11 cellular contexts compared by ENCODE assay signal in genomic region chr12:121568971-121569808, GRCh38. TPM values are rescaled to one million over a fixed set of nuclear protein-coding genes. Genes with fewer than 3 reads are reported as not detected.
A peak's percentile ranks its signal among the peaks of the same experiment; 100 is the strongest.
DNase-seq lines count a peak whose midpoint lies in the region; ATAC-seq and TF ChIP-seq lines count a peak whose summit lies in the region.
"Had no signal": no experiment of that assay in that cellular context is flagged by ENCODE, and none has a peak within 500 bp of the region (broad histone marks: within the 10 kb centered on the region; RNA-seq: fewer than 3 reads in every experiment).

No MANE protein-coding gene starts in this region.

- H3K36me3 Mint-ChIP-seq in CD14-positive monocyte = peaks cover 30 to 41% of the 10 kb centered on the region in 2 donors

- H3K4me1 ChIP-seq in SJCRH30 (peaks cover 6% of the 10 kb centered on the region; the same call in 1 of the 2 replicates), heart left ventricle (peaks cover 0 to 25% (median 15%) of the 10 kb centered on the region in 12 donors), neuronal stem cell (ENCODE audit: control insufficient read depth in 2 of 2, insufficient read depth in 1 of 2, low read depth in 1 of 2, low read length in 2 of 2) (peaks cover 0 to 2% of the 10 kb centered on the region in 2 donors), testis (peaks cover 7% of the 10 kb centered on the region)

- ATAC-seq in heart left ventricle (peak; percentile 89 to 96 (median 95)), GM21515 (IDR thresholded peaks at IDR 0.05; ENCODE audit: unreplicated experiment) (no peak)

- H3K4ac ChIP-seq in neuronal stem cell (ENCODE audit: low read length) = no peak overlapping the region

- H3K36me3 ChIP-seq in SJCRH30 = peaks cover 17% of the 10 kb centered on the region
- peaks cover 0 to 27% (median 11%) of the 10 kb centered on the region in 9 donors for H3K36me3 ChIP-seq in heart left ventricle
- H3K36me3 ChIP-seq in neuronal stem cell (replicated peaks in 1 of 2; ENCODE audit: control insufficient read depth in 2 of 2, insufficient read depth in 2 of 2, low read length in 2 of 2) = peaks cover 20 to 65% of the 10 kb centered on the region in 2 donors
- H3K36me3 ChIP-seq in testis (ENCODE audit: low read depth, missing control alignments) = no peaks in the 10 kb centered on the region

- peak overlapping the region; percentile 25 for H3K9ac ChIP-seq in neuronal stem cell (ENCODE audit: low read depth, low read length, poor library complexity)

- H2AFZ ChIP-seq in neuronal stem cell (ENCODE audit: low read length) = no peak overlapping the region

- H2BK15ac ChIP-seq in neuronal stem cell (ENCODE audit: low read length) = no peak overlapping the region

- H3K4me3 Mint-ChIP-seq in CD14-positive monocyte = no peak overlapping the region
- H3K4me3 Mint-ChIP-seq: CD4-positive, CD25-positive, alpha-beta regulatory T cell had no signal

- no peak overlapping the region for H2BK120ac ChIP-seq in neuronal stem cell (ENCODE audit: low read depth, low read length)

- peak overlapping the region in 5 of 7 donors; percentile 9 to 65 (median 33) for H3K27ac Mint-ChIP-seq in CD14-positive monocyte
- H3K27ac Mint-ChIP-seq: activated T-helper 2 cell treated with anti-CD3 and anti-CD28 coated beads, Interferon-gamma antibody, Interleukin-2, Interleukin-4, amounts not matched to agents 10 μg/mL and 5 μg/mL and 100 μg/mL, durations not matched to agents 14 hours and 24 hours and 36 hours had no signal

- no peak overlapping the region for H3K4me2 ChIP-seq in neuronal stem cell (ENCODE audit: insufficient read depth, low read length, poor library complexity, severe bottlenecking)

- no peaks in the 10 kb centered on the region for H3K9me3 Mint-ChIP-seq in CD14-positive monocyte
- H3K9me3 Mint-ChIP-seq: activated T-helper 2 cell treated with anti-CD3 and anti-CD28 coated beads, Interferon-gamma antibody, Interleukin-2, Interleukin-4, amounts not matched to agents 10 μg/mL and 5 μg/mL and 100 μg/mL, durations not matched to agents 14 hours and 24 hours and 36 hours; CD4-positive, CD25-positive, alpha-beta regulatory T cell had no signal

- H4K8ac ChIP-seq in neuronal stem cell (ENCODE audit: low read depth, low read length) = no peak overlapping the region

- intact Hi-C loops in CD14-positive monocyte (cut with micrococcal nuclease) = no loop called here
- intact Hi-C loops in heart left ventricle (cut with DNase I) = loop anchor here in 1 of 10 donors (5.0 kb wide), 1 partner anchor 53 kb away; no protein-coding TSS in a partner anchor
- intact Hi-C loops in testis (cut with DNase I; ENCODE audit: low total_unique reads) = no loop called here

- no peak overlapping the region for H2BK12ac ChIP-seq in neuronal stem cell (ENCODE audit: low read length)

- no peak overlapping the region for H3K23ac ChIP-seq in neuronal stem cell (ENCODE audit: low read depth, low read length, poor library complexity)

- WGBS in heart left ventricle, 4 donors = 34 to 52% (median 41%) methylated on average over 14 of the region's 14 CpGs
- WGBS in neuronal stem cell (ENCODE audit: extremely low coverage in 2 of 2, insufficient read length in 2 of 2, insufficient replicate concordance in 1 of 2), 2 donors = no CpG with 5 or more reads among the region's 14 CpGs
- WGBS in testis, 2 donors = 53 to 68% methylated on average over 14 of the region's 14 CpGs

- no peak overlapping the region for H4K91ac ChIP-seq in neuronal stem cell (ENCODE audit: low read depth, low read length, poor library complexity)

- no peak for TF ChIP-seq CTCF in CD14-positive monocyte (IDR thresholded peaks at IDR 0.05)
- TF ChIP-seq CTCF in heart left ventricle (IDR thresholded peaks at IDR 0.05) = no peak
- no peak for TF ChIP-seq CTCF in testis (IDR thresholded peaks at IDR 0.05)

- H3K9me3 ChIP-seq in SJCRH30 (replicated peaks) (no peaks in the 10 kb centered on the region), heart left ventricle (no peaks in the 10 kb centered on the region), neuronal stem cell (replicated peaks in 1 of 2; ENCODE audit: control insufficient read depth in 2 of 2, insufficient read depth in 1 of 2, low read depth in 1 of 2, low read length in 2 of 2) (peaks cover 0 to 3% of the 10 kb centered on the region in 2 donors), testis (no peaks in the 10 kb centered on the region)

- H3K27ac ChIP-seq in SJCRH30 = peak overlapping the region; percentile 37
- H3K27ac ChIP-seq in heart left ventricle = peak overlapping the region in 9 of 12 donors; percentile 6 to 63 (median 29)
- H3K27ac ChIP-seq in neuronal stem cell (replicated peaks; ENCODE audit: low read length) = peak overlapping the region; percentile 24
- H3K27ac ChIP-seq in testis = no peak overlapping the region

- H3K14ac ChIP-seq in neuronal stem cell (ENCODE audit: low read length) = no peak overlapping the region

- no peaks in the 10 kb centered on the region for H3K27me3 ChIP-seq in SJCRH30
- no peaks in the 10 kb centered on the region for H3K27me3 ChIP-seq in heart left ventricle
- no peaks in the 10 kb centered on the region for H3K27me3 ChIP-seq in neuronal stem cell (ENCODE audit: control insufficient read depth in 3 of 3, insufficient read depth in 3 of 3, low read depth in 1 of 3, low read length in 3 of 3)
- no peaks in the 10 kb centered on the region for H3K27me3 ChIP-seq in testis

- no peak overlapping the region for H2BK5ac ChIP-seq in neuronal stem cell (ENCODE audit: low read length)

- no peak overlapping the region for H2AK5ac ChIP-seq in neuronal stem cell (ENCODE audit: low read depth, low read length)

- DNase-seq in CD14-positive monocyte (ENCODE audit: low spot score) (no peak), SJCRH30 (peak; percentile 53 to 68), heart left ventricle (peak in 4 of 5 donors; percentile 44 to 65 (median 58)), neuronal stem cell (ENCODE audit: low spot score) (no peak), NCI-H748 (lab: John Stamatoyannopoulos, UW; ENCODE audit: unreplicated experiment) (no peak), retina (no peak), testis (no peak)
- DNase-seq: CD4-positive, CD25-positive, alpha-beta regulatory T cell; stimulated activated CD4-positive, alpha-beta T cell treated with anti-CD3 and anti-CD28 coated beads, Interleukin-2, amount 100 ng/mL, for 24 hours had no signal

- H3K4me3 ChIP-seq in SJCRH30 (no peak overlapping the region), heart left ventricle (peak overlapping the region in 1 of 12 donors; percentile 4), neuronal stem cell (ENCODE audit: low read length in 2 of 2) (no peak overlapping the region), testis (no peak overlapping the region)

- H3K18ac ChIP-seq in neuronal stem cell (ENCODE audit: low read length) = peak overlapping the region; percentile 74

- peaks cover 4% of the 10 kb centered on the region for H3K79me1 ChIP-seq in neuronal stem cell (ENCODE audit: low read depth, low read length)

- H3K27me3 Mint-ChIP-seq in CD14-positive monocyte (ENCODE audit: low read depth in 3 of 3) = peaks cover 1 to 6% (median 2%) of the 10 kb centered on the region in 3 donors
- H3K27me3 Mint-ChIP-seq: CD4-positive, CD25-positive, alpha-beta regulatory T cell had no signal

- TF ChIP-seq POLR2A in heart left ventricle (IDR thresholded peaks at IDR 0.05) (no peak), testis (IDR thresholded peaks at IDR 0.05) (no peak)

- H3K4me1 Mint-ChIP-seq in CD14-positive monocyte = peaks cover 14% of the 10 kb centered on the region

RNA-seq across cellular contexts. Expression of gene KDM2B, which starts 11.6 kb away (rescaled TPM):
- polyA plus RNA-seq in CD14-positive monocyte = 1 to 10 TPM; 9.7 TPM
- 44.0 and 48.4 TPM in 2 replicates for total RNA-seq in SJCRH30 (2014; rRNA removed; shearing (Covaris generic))
- 10 to 100 TPM in 6 of 9 donors, 1 to 10 TPM in 3; 7.9 to 24.7 (median 11.9) TPM for total RNA-seq in heart left ventricle
- polyA plus RNA-seq in heart left ventricle = 1 to 10 TPM; 7.3 to 9.9 TPM
- 63.7 TPM for polyA plus RNA-seq in neuronal stem cell (2013, experiment 1 of 2)
- 67.7 TPM for polyA plus RNA-seq in neuronal stem cell (2013, experiment 2 of 2)
- total RNA-seq in testis = 10 to 100 TPM; 54.9 to 59.8 TPM
- polyA plus RNA-seq in testis (ENCODE audit: insufficient read depth, low read depth, low replicate concordance) = 30.4 TPM

RNA-seq across cellular contexts. Expression of gene ORAI1, which starts 57.1 kb away (rescaled TPM):
- polyA plus RNA-seq in CD14-positive monocyte (10 to 100 TPM; 54.6 to 77.9 TPM), heart left ventricle (10 to 100 TPM in 1 of 2 donors, 1 to 10 TPM in 1; 4.5 to 18.8 TPM), testis (ENCODE audit: insufficient read depth, low read depth, low replicate concordance) (30.3 TPM)
- total RNA-seq in SJCRH30 (2014; rRNA removed; shearing (Covaris generic)) = 11.5 and 12.2 TPM in 2 replicates
- total RNA-seq in heart left ventricle (10 to 100 TPM in 4 of 9 donors, 1 to 10 TPM in 5; 6.9 to 15.7 (median 9.5) TPM), testis (10 to 100 TPM; 46.8 to 70.7 TPM)
- polyA plus RNA-seq in neuronal stem cell (2013, experiment 1 of 2) = 15.7 TPM
- 15.4 TPM for polyA plus RNA-seq in neuronal stem cell (2013, experiment 2 of 2)

Comparison
In these comparisons a context has a peak if more than half of its experiments do, and no peak if none do; other contexts are left out.
1. DNase-seq: peak in SJCRH30 (2 of 2) and heart left ventricle (4 of 5); none in CD14-positive monocyte (single experiment), neuronal stem cell (single experiment), NCI-H748 (single experiment), retina (single experiment) and testis (single experiment).
2. H3K27ac ChIP-seq: peak in SJCRH30 (single experiment), heart left ventricle (9 of 12) and neuronal stem cell (single experiment); none in testis (0 of 2).